10 cellular contexts compared by ENCODE assay signal in the genomic region with DNA sequence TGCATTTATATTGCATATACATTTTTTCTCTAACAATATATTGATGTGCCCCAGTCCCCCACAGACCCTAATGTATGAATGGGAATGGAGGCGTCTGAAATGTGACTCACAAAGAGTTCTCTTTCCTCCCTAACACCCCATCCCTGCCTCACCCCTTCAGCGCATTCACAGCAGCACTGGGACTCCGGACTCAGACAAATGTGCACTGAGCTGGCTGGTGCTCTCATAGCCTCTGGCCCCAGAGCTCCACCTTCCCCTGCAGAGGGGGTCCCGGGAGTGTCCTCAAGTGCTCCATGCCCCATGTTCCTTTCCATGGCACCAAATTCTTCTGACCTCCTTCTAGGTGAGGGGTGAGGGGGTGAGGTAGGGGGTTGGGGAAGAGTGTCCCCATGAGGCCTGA. TPM values are rescaled to one million over a fixed set of nuclear protein-coding genes. Genes with fewer than 3 reads are reported as not detected.
DNase-seq lines count a peak whose midpoint lies in the region; ATAC-seq, FAIRE-seq and TF ChIP-seq lines count a peak whose summit lies in the region.
"Had no signal": no experiment of that assay in that cellular context is flagged by ENCODE, and none has a peak within 500 bp of the region (broad histone marks: within the 10 kb centered on the region; RNA-seq: fewer than 3 reads in every experiment).

No MANE protein-coding gene starts in this region.

- no peak for ATAC-seq in WTC11

- no peaks in the 10 kb centered on the region for H3K9me3 Mint-ChIP-seq in activated T-cell treated with anti-CD3 and anti-CD28 coated beads, Interleukin-2, amount 50 U/mL, for 24 hours
- no peaks in the 10 kb centered on the region for H3K9me3 Mint-ChIP-seq in WTC11

- H3K4me1 Mint-ChIP-seq in activated T-cell treated with anti-CD3 and anti-CD28 coated beads, Interleukin-2, amount 50 U/mL, for 24 hours (ENCODE audit: low read depth), result peaks cover 23% of the 10 kb centered on the region
- peaks cover 15% of the 10 kb centered on the region for H3K4me1 Mint-ChIP-seq in WTC11

- CTCF ChIA-PET in WTC11 (lab: Charles Lee), result interaction anchor here (1.4 to 2.5 kb wide), 3 partner anchors 28 to 128 kb away, joined by 4 to 24 read pairs (median 9); no protein-coding TSS in a partner anchor

- no peak for FAIRE-seq in HTR-8/SVneo (lab: Jason Lieb, UNC)

- peaks cover 16% of the 10 kb centered on the region for H3K27me3 ChIP-seq in iPS-15b (ENCODE audit: control insufficient read depth, insufficient read depth, low read length)

- peak overlapping the region; percentile 41 for H3K27ac ChIP-seq in temporal lobe (ENCODE audit: low read depth, low read length)

- H3K9ac ChIP-seq in iPS-15b (ENCODE audit: low read depth, low read length), result no peak overlapping the region

- no peaks in the 10 kb centered on the region for H3K4me1 ChIP-seq in iPS-15b (ENCODE audit: control insufficient read depth, insufficient read depth, low read length)

- no peaks in the 10 kb centered on the region for H3K9me3 ChIP-seq in iPS-15b (ENCODE audit: control insufficient read depth, insufficient read depth, low read length)

- H3K36me3 Mint-ChIP-seq in activated T-cell treated with anti-CD3 and anti-CD28 coated beads, Interleukin-2, amount 50 U/mL, for 24 hours (ENCODE audit: low read depth), result peaks cover 8% of the 10 kb centered on the region
- no peaks in the 10 kb centered on the region for H3K36me3 Mint-ChIP-seq in WTC11

- H3K4me3 Mint-ChIP-seq in activated T-cell treated with anti-CD3 and anti-CD28 coated beads, Interleukin-2, amount 50 U/mL, for 24 hours, result peak overlapping the region; percentile 96
- peak overlapping the region; percentile 91 for H3K4me3 Mint-ChIP-seq in WTC11

- peak overlapping the region; percentile 89 for H3K4me3 ChIP-seq in iPS-15b (ENCODE audit: low read depth, low read length)

- POLR2A ChIA-PET in WTC11 (lab: Charles Lee), result interaction anchor here (0.7 to 1.3 kb wide), 2 partner anchors 13 to 24 kb away, joined by 3 to 5 read pairs; no protein-coding TSS in a partner anchor

- H3K27me3 Mint-ChIP-seq in activated T-cell treated with anti-CD3 and anti-CD28 coated beads, Interleukin-2, amount 50 U/mL, for 24 hours, result peaks cover 29% of the 10 kb centered on the region
- peaks cover 40% of the 10 kb centered on the region for H3K27me3 Mint-ChIP-seq in WTC11 (ENCODE audit: low read depth)

- TF ChIP-seq CTCF in WTC11 (IDR thresholded peaks at IDR 0.05), result no peak

- no peak for DNase-seq in activated T-cell treated with anti-CD3 and anti-CD28 coated beads, Interleukin-2, amount 50 U/mL, for 24 hours
- DNase-seq in activated T-cell treated with anti-CD3 and anti-CD28 coated beads, Interleukin-2, amount 50 U/mL, for 1 hour, result no peak
- DNase-seq in WTC11 (ENCODE audit: low spot score) (no peak), NCI-H748 (lab: John Stamatoyannopoulos, UW; ENCODE audit: unreplicated experiment) (no peak), HTR-8/SVneo (ENCODE audit: insufficient read length, low spot score) (no peak), NCI-H2081 treated with DMSO at 0.1 percent for 48 hours (lab: John Stamatoyannopoulos, UW) (no peak)
- DNase-seq: COR-L47, NCI-H1694 treated with DMSO at 0.1 percent for 48 hours had no signal

- peaks cover 2% of the 10 kb centered on the region for H3K36me3 ChIP-seq in iPS-15b (ENCODE audit: control insufficient read depth, insufficient read depth, low read length)

- peak overlapping the region; percentile 98 for H3K27ac Mint-ChIP-seq in activated T-cell treated with anti-CD3 and anti-CD28 coated beads, Interleukin-2, amount 50 U/mL, for 24 hours
- H3K27ac Mint-ChIP-seq in WTC11, result peak overlapping the region; percentile 86

TF ChIP-seq in WTC11, 78 proteins besides CTCF, POLR2A, EP300 and RAD21:
- TF ChIP-seq SP1 (CRISPR knock-in tag; conservative IDR thresholded peaks at IDR 0.05) (no peak), NR2C2 (CRISPR knock-in tag; IDR thresholded peaks at IDR 0.05) (no peak)
TF ChIP-seq in WTC11: peak in this region for 0.

RNA-seq across cellular contexts. Expression of a gene that starts 20.6 kb away (rescaled TPM):
- total RNA-seq in WTC11 (2021) (9.7 to 15.1 TPM (median 10.8 TPM) in 3 replicates), temporal lobe (6.6 TPM)

RNA-seq across cellular contexts. Expression of a gene that starts 40.8 kb away (rescaled TPM):
- total RNA-seq in WTC11 (2021), result 18.1 to 25.2 TPM (median 20.6 TPM) in 3 replicates
- total RNA-seq in temporal lobe, result 12.3 TPM
